Comparison of ENCODE assay signal across 13 cellular contexts in the genomic region with DNA sequence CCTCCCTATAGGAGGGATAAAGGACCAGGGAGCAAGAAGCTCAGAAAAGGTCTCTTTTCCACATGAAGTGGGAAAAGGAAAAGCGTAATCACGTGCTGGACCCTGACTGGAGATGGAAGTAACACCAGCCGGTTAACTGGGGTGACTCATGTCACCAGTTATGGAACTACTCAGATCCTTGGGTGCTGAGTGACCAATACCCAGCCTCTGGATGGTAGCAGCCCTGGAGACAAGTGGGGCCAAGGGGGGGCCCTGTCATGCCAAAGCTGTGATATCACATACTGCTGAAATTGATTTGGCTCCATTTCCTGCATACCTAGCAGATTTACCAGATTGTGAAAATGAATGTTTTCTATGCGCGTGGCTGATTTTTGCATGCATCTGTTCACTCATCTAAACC.
A peak's percentile ranks its signal among the peaks of the same experiment; 100 is the strongest.
DNase-seq lines count a peak whose midpoint lies in the region; ATAC-seq, FAIRE-seq and TF ChIP-seq lines count a peak whose summit lies in the region.
"Had no signal": no experiment of that assay in that cellular context is flagged by ENCODE, and none has a peak within 500 bp of the region (broad histone marks: within the 10 kb centered on the region; RNA-seq: fewer than 3 reads in every experiment).

No MANE protein-coding gene starts in this region.

- no peak overlapping the region for H4K91ac ChIP-seq in neuronal stem cell (ENCODE audit: low read depth, low read length, poor library complexity)

- no peak overlapping the region for H3K4me2 ChIP-seq in neuronal stem cell (ENCODE audit: insufficient read depth, low read length, poor library complexity, severe bottlenecking)

- H3K36me3 ChIP-seq in bronchial epithelial cell (ENCODE audit: control insufficient read depth, insufficient read depth, low read length): no peaks in the 10 kb centered on the region
- H3K36me3 ChIP-seq in neuronal stem cell (replicated peaks in 1 of 2; ENCODE audit: control insufficient read depth in 2 of 2, insufficient read depth in 2 of 2, low read length in 2 of 2): no peaks in the 10 kb centered on the region

- H3K9me3 ChIP-seq in neuronal stem cell (replicated peaks in 1 of 2; ENCODE audit: control insufficient read depth in 2 of 2, insufficient read depth in 1 of 2, low read depth in 1 of 2, low read length in 2 of 2): peaks cover 0 to 3% of the 10 kb centered on the region in 2 donors
- H3K9me3 ChIP-seq: mucosa of descending colon had no signal

- no peak for FAIRE-seq in bronchial epithelial cell (lab: Jason Lieb, UNC)

- no peak overlapping the region for H2BK15ac ChIP-seq in neuronal stem cell (ENCODE audit: low read length)

- H3K4me3 ChIP-seq in bronchial epithelial cell (ENCODE audit: low read depth, low read length): no peak overlapping the region
- H3K4me3 ChIP-seq in neuronal stem cell (ENCODE audit: low read length in 2 of 2): no peak overlapping the region
- H3K4me3 ChIP-seq: mucosa of descending colon had no signal

- H3K14ac ChIP-seq in neuronal stem cell (ENCODE audit: low read length): no peak overlapping the region

- H3K4ac ChIP-seq in neuronal stem cell (ENCODE audit: low read length): no peak overlapping the region

- no peak for TF ChIP-seq CTCF in bronchial epithelial cell (IDR thresholded peaks at IDR 0.05; ENCODE audit: insufficient read depth, low read length, severe bottlenecking)

- no peak overlapping the region for H3K23ac ChIP-seq in neuronal stem cell (ENCODE audit: low read depth, low read length, poor library complexity)

- no peak overlapping the region for H4K8ac ChIP-seq in neuronal stem cell (ENCODE audit: low read depth, low read length)

- H3K27me3 ChIP-seq in bronchial epithelial cell (ENCODE audit: control insufficient read depth, insufficient read depth, low read length) (no peaks in the 10 kb centered on the region), neuronal stem cell (ENCODE audit: control insufficient read depth in 3 of 3, insufficient read depth in 3 of 3, low read depth in 1 of 3, low read length in 3 of 3) (no peaks in the 10 kb centered on the region)

- ATAC-seq in GM19023 (IDR thresholded peaks at IDR 0.05; ENCODE audit: unreplicated experiment): no peak
- ATAC-seq: activated CD4-positive, alpha-beta T cell treated with anti-CD3 and anti-CD28 coated beads for 36 hours; mucosa of descending colon; right cardiac atrium had no signal

- WGBS in neuronal stem cell (ENCODE audit: extremely low coverage in 2 of 2, insufficient read length in 2 of 2, insufficient replicate concordance in 1 of 2), 2 donors: no CpG with 5 or more reads among the region's 5 CpGs

- no peak overlapping the region for H2AK5ac ChIP-seq in neuronal stem cell (ENCODE audit: low read depth, low read length)

- no peak overlapping the region for H2AFZ ChIP-seq in neuronal stem cell (ENCODE audit: low read length)

- no peak overlapping the region for H3K9ac ChIP-seq in neuronal stem cell (ENCODE audit: low read depth, low read length, poor library complexity)

- DNase-seq in EH (ENCODE audit: low read depth) (peak; percentile 76), NCI-H1694 (lab: John Stamatoyannopoulos, UW) (peak; percentile 29), bronchial epithelial cell (ENCODE audit: low read depth) (peak; percentile 3), neuronal stem cell (ENCODE audit: low spot score) (no peak), iPS-NIHi7 (ENCODE audit: extremely low spot score) (no peak), cerebellum (ENCODE audit: low spot score) (no peak), NCI-H526 (lab: John Stamatoyannopoulos, UW) (no peak)
- DNase-seq: activated CD4-positive, alpha-beta T cell treated with anti-CD3 and anti-CD28 coated beads for 36 hours; CD4-positive, CD25-positive, alpha-beta regulatory T cell; mucosa of descending colon; NCI-H1417 treated with DMSO at 0.1 percent for 48 hours; right cardiac atrium had no signal

- H2BK5ac ChIP-seq in neuronal stem cell (ENCODE audit: low read length): no peak overlapping the region

- no peak overlapping the region for H2BK12ac ChIP-seq in neuronal stem cell (ENCODE audit: low read length)

- H3K27ac ChIP-seq in neuronal stem cell (replicated peaks; ENCODE audit: low read length): no peak overlapping the region

- peak overlapping the region; percentile 63 for H3K18ac ChIP-seq in neuronal stem cell (ENCODE audit: low read length)

- no peak overlapping the region for H2BK120ac ChIP-seq in neuronal stem cell (ENCODE audit: low read depth, low read length)

- no peaks in the 10 kb centered on the region for H3K4me1 ChIP-seq in neuronal stem cell (ENCODE audit: control insufficient read depth in 2 of 2, insufficient read depth in 1 of 2, low read depth in 1 of 2, low read length in 2 of 2)

- H3K79me1 ChIP-seq in neuronal stem cell (ENCODE audit: low read depth, low read length): no peaks in the 10 kb centered on the region

Comparison
In these comparisons a context has a peak if more than half of its experiments do, and no peak if none do; other contexts are left out.
1. DNase-seq: peak in EH (single experiment), NCI-H1694 (single experiment) and bronchial epithelial cell (single experiment); none in neuronal stem cell (single experiment), iPS-NIHi7 (single experiment), cerebellum (single experiment) and NCI-H526 (0 of 2).